ENCODE assay signal across 8 cellular contexts in genomic region chr15:69265347-69265955, GRCh38. TPM values are rescaled to one million over a fixed set of nuclear protein-coding genes. Genes with fewer than 3 reads are reported as not detected.
A peak's percentile ranks its signal among the peaks of the same experiment; 100 is the strongest.
DNase-seq lines count a peak whose midpoint lies in the region; ATAC-seq, FAIRE-seq and TF ChIP-seq lines count a peak whose summit lies in the region.

No MANE protein-coding gene starts in this region.

- no peak overlapping the region for H3K4me3 ChIP-seq in AG09309 (ENCODE audit: control insufficient read depth, low read depth, low read length)

- peak; percentile 47 for TF ChIP-seq CTCF in AG09309 (IDR thresholded peaks at IDR 0.05; ENCODE audit: control insufficient read depth, insufficient read depth, low read depth, low read length, missing control alignments)
- TF ChIP-seq CTCF in glutamatergic neuron (IDR thresholded peaks at IDR 0.05; ENCODE audit: partially characterized antibody, unreplicated experiment), result peak; percentile 59

- H3K27ac Mint-ChIP-seq in glutamatergic neuron (ENCODE audit: unreplicated experiment), result no peak overlapping the region
- H3K27ac Mint-ChIP-seq in stimulated activated naive B cell treated with anti-CD40 and anti-IgM and Interleukin-4, amounts not matched to agents 10 μg/mL and 1 μg/mL and 100 μg/mL, for 72 hours, result no peak overlapping the region
- no peak overlapping the region for H3K27ac Mint-ChIP-seq in activated naive CD4-positive, alpha-beta T cell treated with anti-CD3 and anti-CD28 coated beads for 36 hours

- H3K4me3 Mint-ChIP-seq in glutamatergic neuron (ENCODE audit: unreplicated experiment), result no peak overlapping the region
- no peak overlapping the region for H3K4me3 Mint-ChIP-seq in stimulated activated naive B cell treated with anti-CD40 and anti-IgM and Interleukin-4, amounts not matched to agents 10 μg/mL and 1 μg/mL and 100 μg/mL, for 72 hours
- H3K4me3 Mint-ChIP-seq in activated naive CD4-positive, alpha-beta T cell treated with anti-CD3 and anti-CD28 coated beads for 36 hours, result no peak overlapping the region

- TF ChIP-seq POLR2A in H54 (IDR thresholded peaks at IDR 0.05; ENCODE audit: low read depth, low read length), result no peak

- no peaks in the 10 kb centered on the region for H3K36me3 Mint-ChIP-seq in glutamatergic neuron (ENCODE audit: unreplicated experiment)
- H3K36me3 Mint-ChIP-seq in stimulated activated naive B cell treated with anti-CD40 and anti-IgM and Interleukin-4, amounts not matched to agents 10 μg/mL and 1 μg/mL and 100 μg/mL, for 72 hours, result peaks cover 2 to 3% of the 10 kb centered on the region in 2 donors
- H3K36me3 Mint-ChIP-seq in activated naive CD4-positive, alpha-beta T cell treated with anti-CD3 and anti-CD28 coated beads for 36 hours (ENCODE audit: low read depth), result peaks cover 6% of the 10 kb centered on the region

- DNase-seq in AG09309 (ENCODE audit: low read depth), result no peak
- DNase-seq in H54 (ENCODE audit: insufficient read length, low spot score), result no peak
- DNase-seq in SHP77 treated with DMSO at 0.1 percent for 48 hours (lab: John Stamatoyannopoulos, UW), result peak; percentile 18
- DNase-seq in glutamatergic neuron, result no peak
- no peak for DNase-seq in stimulated activated naive B cell treated with anti-CD40 and anti-IgM and Interleukin-4, amounts not matched to agents 10 μg/mL and 1 μg/mL and 100 μg/mL, for 72 hours
- no peak for DNase-seq in activated naive CD4-positive, alpha-beta T cell treated with anti-CD3 and anti-CD28 coated beads for 36 hours

- CTCF ChIA-PET in activated naive CD4-positive, alpha-beta T cell treated with anti-CD3 and anti-CD28 coated beads for 36 hours (lab: Charles Lee), result interaction anchor here (1.0 to 2.2 kb wide), 2 partner anchors 12 to 208 kb away, joined by 4 to 9 read pairs; no protein-coding TSS in a partner anchor

- no peaks in the 10 kb centered on the region for H3K9me3 Mint-ChIP-seq in glutamatergic neuron (ENCODE audit: unreplicated experiment)
- H3K9me3 Mint-ChIP-seq in stimulated activated naive B cell treated with anti-CD40 and anti-IgM and Interleukin-4, amounts not matched to agents 10 μg/mL and 1 μg/mL and 100 μg/mL, for 72 hours, result no peaks in the 10 kb centered on the region
- no peaks in the 10 kb centered on the region for H3K9me3 Mint-ChIP-seq in activated naive CD4-positive, alpha-beta T cell treated with anti-CD3 and anti-CD28 coated beads for 36 hours

- FAIRE-seq in H54 (lab: Jason Lieb, UNC), result peak; percentile 33

- H3K27me3 Mint-ChIP-seq in glutamatergic neuron (ENCODE audit: unreplicated experiment), result no peaks in the 10 kb centered on the region
- no peaks in the 10 kb centered on the region for H3K27me3 Mint-ChIP-seq in stimulated activated naive B cell treated with anti-CD40 and anti-IgM and Interleukin-4, amounts not matched to agents 10 μg/mL and 1 μg/mL and 100 μg/mL, for 72 hours
- no peaks in the 10 kb centered on the region for H3K27me3 Mint-ChIP-seq in activated naive CD4-positive, alpha-beta T cell treated with anti-CD3 and anti-CD28 coated beads for 36 hours (ENCODE audit: low read depth)

- ATAC-seq in GM21737 (IDR thresholded peaks at IDR 0.05; ENCODE audit: unreplicated experiment) (no peak), HG02759 (IDR thresholded peaks at IDR 0.05; ENCODE audit: unreplicated experiment) (no peak)
- ATAC-seq in stimulated activated naive B cell treated with anti-CD40 and anti-IgM and Interleukin-4, amounts not matched to agents 10 μg/mL and 1 μg/mL and 100 μg/mL, for 72 hours (replicated peaks), result no peak

- intact Hi-C loops in activated naive CD4-positive, alpha-beta T cell treated with anti-CD3 and anti-CD28 coated beads for 36 hours (cut with micrococcal nuclease), result loop anchor here (1.0 to 2.0 kb wide), 2 partner anchors 129 to 206 kb away; no protein-coding TSS in a partner anchor

- H3K4me1 Mint-ChIP-seq in glutamatergic neuron (ENCODE audit: low read depth, unreplicated experiment), result no peaks in the 10 kb centered on the region
- no peaks in the 10 kb centered on the region for H3K4me1 Mint-ChIP-seq in stimulated activated naive B cell treated with anti-CD40 and anti-IgM and Interleukin-4, amounts not matched to agents 10 μg/mL and 1 μg/mL and 100 μg/mL, for 72 hours
- no peaks in the 10 kb centered on the region for H3K4me1 Mint-ChIP-seq in activated naive CD4-positive, alpha-beta T cell treated with anti-CD3 and anti-CD28 coated beads for 36 hours (ENCODE audit: low read depth)

RNA-seq across cellular contexts. Expression of gene PAQR5, which starts 33.3 kb away (rescaled TPM):
- total RNA-seq in glutamatergic neuron (ENCODE audit: unreplicated experiment), result not detected
- total RNA-seq in activated naive CD4-positive, alpha-beta T cell treated with anti-CD3 and anti-CD28 coated beads for 36 hours, result under 1 TPM in 1 of 2 experiments, not detected in 1; 0.19 TPM
